ENCODE assay signal across 8 cellular contexts in the genomic region with DNA sequence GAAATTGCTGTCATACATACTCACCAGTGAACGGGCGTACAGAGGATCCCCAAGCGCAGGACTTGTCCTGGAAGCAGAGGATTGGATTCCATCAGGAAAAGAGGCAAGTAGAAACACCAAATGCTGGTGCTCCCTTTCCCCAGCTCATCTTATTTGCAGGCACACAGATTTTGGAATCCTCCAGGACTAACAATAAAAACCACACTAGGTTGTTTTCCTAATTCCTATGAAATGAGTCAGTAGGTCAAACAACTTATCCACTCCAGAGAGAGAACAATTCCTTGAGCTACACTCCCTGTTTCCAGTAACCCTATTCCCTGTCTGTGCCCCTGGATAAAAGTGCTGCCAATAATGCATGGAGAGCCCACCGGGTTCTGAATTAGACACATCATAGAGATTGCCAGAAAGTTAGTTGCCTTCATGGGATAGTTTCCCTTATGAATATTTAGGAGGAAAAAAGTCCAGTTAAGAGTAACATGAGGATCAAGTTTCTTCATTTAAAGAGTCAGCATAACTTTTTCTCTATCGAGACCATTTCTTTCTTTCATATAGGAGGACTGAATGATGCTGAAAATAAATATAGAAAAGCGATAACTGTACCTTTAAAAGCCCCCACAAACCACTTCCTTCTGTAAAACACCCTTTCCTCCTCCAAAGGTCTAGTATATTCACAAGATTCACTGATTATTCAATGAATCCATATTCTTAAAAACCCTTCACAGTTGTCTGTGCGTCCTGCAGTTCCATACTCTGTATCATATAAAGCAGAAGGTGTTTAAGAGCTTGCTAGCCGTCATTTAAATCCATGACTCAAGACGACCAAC.
DNase-seq lines count a peak whose midpoint lies in the region; ATAC-seq, FAIRE-seq and TF ChIP-seq lines count a peak whose summit lies in the region.

No MANE protein-coding gene starts in this region.

- H4K20me1 ChIP-seq in PC-9 (ENCODE audit: insufficient read depth) (peaks cover 23% of the 10 kb centered on the region), neural progenitor cell (ENCODE audit: low read depth) (no peaks in the 10 kb centered on the region)

- CTCF ChIA-PET in PC-9 (lab: Charles Lee): interaction anchor here (0.6 to 3.0 kb wide), 4 partner anchors 16 to 713 kb away, joined by 3 to 13 read pairs (median 6); no protein-coding TSS in a partner anchor

- H3K9ac ChIP-seq in neural progenitor cell: no peak overlapping the region

- H3K4me2 ChIP-seq in PC-9 (peak overlapping the region; percentile 93), neural progenitor cell (no peak overlapping the region)

- intact Hi-C loops in PC-9 (cut with micrococcal nuclease; ENCODE audit: unreplicated experiment): loop anchor here (1.0 kb wide), 1 partner anchor 18 kb away; no protein-coding TSS in a partner anchor

- H3K36me3 Mint-ChIP-seq in neural progenitor cell: no peaks in the 10 kb centered on the region

- H3K36me3 ChIP-seq in PC-9 (ENCODE audit: low read depth): peaks cover 44% of the 10 kb centered on the region
- peaks cover 5% of the 10 kb centered on the region for H3K36me3 ChIP-seq in effector memory CD4-positive, alpha-beta T cell (ENCODE audit: control insufficient read depth, insufficient read depth, low read length)
- H3K36me3 ChIP-seq in neutrophil: peaks cover 10% of the 10 kb centered on the region
- H3K36me3 ChIP-seq in neural progenitor cell: no peaks in the 10 kb centered on the region

- peaks cover 30% of the 10 kb centered on the region for H3K27me3 Mint-ChIP-seq in neural progenitor cell (ENCODE audit: insufficient read depth, low read depth)

- H3K27me3 ChIP-seq in PC-9 (ENCODE audit: insufficient read depth, low read depth) (no peaks in the 10 kb centered on the region), neutrophil (no peaks in the 10 kb centered on the region), neural progenitor cell (peaks cover 46% of the 10 kb centered on the region)
- no peaks in the 10 kb centered on the region for H3K27me3 ChIP-seq in effector memory CD4-positive, alpha-beta T cell (replicated peaks; ENCODE audit: control insufficient read depth, insufficient read depth, low read length, poor library complexity, severe bottlenecking)

- H3F3A ChIP-seq in PC-9 (ENCODE audit: insufficient read depth, low read depth) (peaks cover 98% of the 10 kb centered on the region), neural progenitor cell (ENCODE audit: low read depth) (no peaks in the 10 kb centered on the region)

- peak overlapping the region; percentile 96 for H3K4me3 ChIP-seq in PC-9
- peak overlapping the region; percentile 48 for H3K4me3 ChIP-seq in effector memory CD4-positive, alpha-beta T cell (ENCODE audit: insufficient read depth, low read depth, low read length, poor library complexity, severe bottlenecking)
- H3K4me3 ChIP-seq in neutrophil (ENCODE audit: low read depth in 1 of 2, low read length in 1 of 2): peak overlapping the region; percentile 61 to 73
- H3K4me3 ChIP-seq in neural progenitor cell: no peak overlapping the region

- H3K79me2 ChIP-seq in PC-9 (ENCODE audit: low read depth) (peaks cover 88% of the 10 kb centered on the region), neural progenitor cell (ENCODE audit: low read depth) (no peaks in the 10 kb centered on the region)

- H3K4me3 Mint-ChIP-seq in neural progenitor cell: no peak overlapping the region

- peak; percentile 2 for ATAC-seq in GM21367 (IDR thresholded peaks at IDR 0.05; ENCODE audit: unreplicated experiment)

- H3K4me1 ChIP-seq in PC-9 (replicated peaks; ENCODE audit: insufficient read depth) (peaks cover 58% of the 10 kb centered on the region), neutrophil (ENCODE audit: control insufficient read depth in 1 of 2, insufficient read depth in 1 of 2, low read depth in 1 of 2, low read length in 1 of 2) (peaks cover 56 to 65% of the 10 kb centered on the region in 2 experiments), neural progenitor cell (peaks cover 27% of the 10 kb centered on the region)
- H3K4me1 ChIP-seq in effector memory CD4-positive, alpha-beta T cell (ENCODE audit: control insufficient read depth, insufficient read depth, low read length, poor library complexity, severe bottlenecking): peaks cover 61% of the 10 kb centered on the region

- POLR2A ChIA-PET in PC-9 (lab: Charles Lee; ENCODE audit: unreplicated experiment): interaction anchor here (0.7 to 2.0 kb wide), 9 partner anchors 8 to 252 kb away, joined by 3 to 15 read pairs (median 5); no protein-coding TSS in a partner anchor

- no TSS peak for BruUV-seq in PC-9 (replicated peaks; lab: Mats Ljungman, UMichigan)

- no peak overlapping the region for H2AFZ ChIP-seq in PC-9
- H2AFZ ChIP-seq in neural progenitor cell (replicated peaks): no peak overlapping the region

- H3K9me3 Mint-ChIP-seq in neural progenitor cell: no peaks in the 10 kb centered on the region

- H3K27ac Mint-ChIP-seq in neural progenitor cell: no peak overlapping the region

- TF ChIP-seq POLR2A in GM12891 (IDR thresholded peaks at IDR 0.05; ENCODE audit: low read depth, low read length): no peak

- DNase-seq in ACHN (peak; percentile 91), PC-9 (peak in 1 of 2 experiments; percentile 87), neural progenitor cell (ENCODE audit: low spot score) (no peak), GM12891 (ENCODE audit: insufficient read length, low spot score) (no peak), NCI-H526 treated with DMSO at 0.1 percent for 48 hours (lab: John Stamatoyannopoulos, UW) (no peak)
- no peak for DNase-seq in effector memory CD4-positive, alpha-beta T cell

- in situ Hi-C loops in ACHN (cut with HindIII; ENCODE audit: low pct_ligation_motif_present, low pct_unique_long_range_greater_than_20kb, low sequenced_read_pairs): no loop called here

- H3K9me3 ChIP-seq in PC-9 (ENCODE audit: insufficient read depth, low read depth): no peaks in the 10 kb centered on the region
- no peaks in the 10 kb centered on the region for H3K9me3 ChIP-seq in effector memory CD4-positive, alpha-beta T cell (ENCODE audit: control insufficient read depth, low read length)
- no peaks in the 10 kb centered on the region for H3K9me3 ChIP-seq in neutrophil
- H3K9me3 ChIP-seq in neural progenitor cell (ENCODE audit: low read depth): no peaks in the 10 kb centered on the region

- no peak for FAIRE-seq in GM12891 (lab: Jason Lieb, UNC)

- H3K27ac ChIP-seq in PC-9 (peak overlapping the region; percentile 99), neutrophil (peak overlapping the region; percentile 84), neural progenitor cell (no peak overlapping the region)
- H3K27ac ChIP-seq in effector memory CD4-positive, alpha-beta T cell (ENCODE audit: insufficient read depth, low read length, poor library complexity, severe bottlenecking): peak overlapping the region; percentile 90

- no peaks in the 10 kb centered on the region for H3K9me2 ChIP-seq in PC-9 (ENCODE audit: insufficient read depth)

- peaks cover 43% of the 10 kb centered on the region for H3K4me1 Mint-ChIP-seq in neural progenitor cell

- no peak for TF ChIP-seq CTCF in PC-9 (conservative IDR thresholded peaks at IDR 0.05)
- TF ChIP-seq CTCF in neutrophil (IDR thresholded peaks at IDR 0.05): no peak
- TF ChIP-seq CTCF in neural progenitor cell (IDR thresholded peaks at IDR 0.05): no peak

TF ChIP-seq in GM12891, 5 proteins besides CTCF, POLR2A, EP300 and RAD21:
- no peak for TF ChIP-seq POU2F2 (IDR thresholded peaks at IDR 0.05; ENCODE audit: low read depth, low read length)
- no peak for TF ChIP-seq TAF1 (IDR thresholded peaks at IDR 0.05; ENCODE audit: low read depth, low read length)
- TF ChIP-seq POLR2AphosphoS5 (IDR thresholded peaks at IDR 0.05; ENCODE audit: low read depth, low read length): no peak; the same call in 1 of the 2 replicates
- TF ChIP-seq SPI1 (IDR thresholded peaks at IDR 0.05; ENCODE audit: low read depth, low read length): no peak
